34 cellular contexts compared by ENCODE assay signal in the genomic region with DNA sequence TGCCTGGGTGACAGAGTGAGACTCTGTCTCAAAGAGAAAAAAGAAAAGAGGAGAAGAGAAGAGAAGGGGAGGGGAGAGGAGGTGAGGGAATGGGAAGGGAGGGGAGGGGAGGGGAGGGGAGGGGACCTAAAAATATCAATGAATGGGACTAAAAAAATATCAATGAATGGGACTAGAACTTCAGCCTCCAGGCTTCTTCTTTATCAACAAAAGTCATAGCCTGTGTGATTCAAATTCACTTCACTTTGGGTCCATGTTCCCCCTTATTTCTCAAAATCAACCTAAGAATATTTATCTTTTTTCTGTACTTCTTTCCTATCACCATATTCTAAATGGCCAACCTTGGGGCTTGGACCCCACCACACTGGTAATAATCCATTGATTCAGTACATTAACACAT.
"Had no signal": no experiment of that assay in that cellular context is flagged by ENCODE, and none has a peak within 500 bp of the region (broad histone marks: within the 10 kb centered on the region; RNA-seq: fewer than 3 reads in every experiment).

No MANE protein-coding gene starts in this region.

- H3K36me3 ChIP-seq: MG63 had no signal

- H3K9me3 ChIP-seq: MG63 had no signal

- DNase-seq: Karpas-422, Kasumi-1, MG63, MM.1S, MV-4-11, NCI-H1048, NCI-H1092, NCI-H1092 treated with DMSO at 0.1 percent for 48 hours, NCI-H1105, NCI-H1105 treated with DMSO at 0.1 percent for 48 hours, NCI-H1417, NCI-H1417 treated with DMSO at 0.1 percent for 48 hours, NCI-H1436, NCI-H1436 treated with DMSO at 0.1 percent for 48 hours, NCI-H146, NCI-H1694, NCI-H1694 treated with DMSO at 0.1 percent for 48 hours, NCI-H187, NCI-H187 treated with DMSO at 0.1 percent for 48 hours, NCI-H1930, NCI-H2029, NCI-H2029 treated with DMSO at 0.1 percent for 48 hours, NCI-H2081, NCI-H2081 treated with DMSO at 0.1 percent for 48 hours, NCI-H2107, NCI-H2171, NCI-H2171 treated with DMSO at 0.1 percent for 48 hours, NCI-H2227 treated with DMSO at 0.1 percent for 48 hours, NCI-H226, NCI-H345, NCI-H446, NCI-H446 treated with DMSO at 0.1 percent for 48 hours, NCI-H510A, NCI-H510A treated with DMSO at 0.1 percent for 48 hours had no signal

- H3K27me3 ChIP-seq: MG63 had no signal

- H3K4me3 ChIP-seq: MG63 had no signal
